8 cellular contexts compared by ENCODE assay signal in the genomic region with DNA sequence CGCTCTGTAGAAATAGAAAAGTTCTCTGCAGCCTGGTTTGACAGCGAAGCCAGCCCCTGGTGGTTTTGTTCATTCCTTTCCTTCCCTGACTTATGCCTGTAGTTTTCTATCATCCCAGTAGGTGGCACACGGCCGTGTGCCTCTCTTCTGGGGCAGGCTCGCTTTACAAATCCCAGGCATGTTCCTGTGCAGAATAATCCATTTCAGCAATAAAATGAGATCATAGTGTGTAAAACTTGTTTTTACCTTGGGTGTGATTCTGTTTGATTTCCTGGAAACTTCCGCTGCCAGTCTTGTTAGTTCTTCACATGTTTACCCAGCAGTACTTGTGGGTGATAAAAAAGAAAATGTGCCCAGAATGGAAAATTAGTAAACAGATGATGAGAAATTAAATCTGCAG. TPM values are rescaled to one million over a fixed set of nuclear protein-coding genes. Genes with fewer than 3 reads are reported as not detected.
DNase-seq lines count a peak whose midpoint lies in the region; ATAC-seq, FAIRE-seq and TF ChIP-seq lines count a peak whose summit lies in the region.

No MANE protein-coding gene starts in this region.

- intact Hi-C loops in pancreas (cut with DNase I), result loop anchor here in 1 of 3 donors (10.0 kb wide), 1 partner anchor 204 kb away; no protein-coding TSS in a partner anchor

- peak; percentile 91 for FAIRE-seq in pancreas (lab: Jason Lieb, UNC)

- WGBS in pancreas, 2 donors, result 1 to 4% methylated on average over 6 of the region's 6 CpGs

- no peaks in the 10 kb centered on the region for H3K36me3 Mint-ChIP-seq in activated CD8-positive, alpha-beta memory T cell treated with anti-CD3 and anti-CD28 coated beads, Interleukin-2, amount 10 ng/mL, durations not matched to agents 7 days and 5 days

- no peaks in the 10 kb centered on the region for H3K36me3 ChIP-seq in GM06990 (ENCODE audit: control insufficient read depth, insufficient read depth, low read length)
- no peaks in the 10 kb centered on the region for H3K36me3 ChIP-seq in pancreas

- H3K4me3 ChIP-seq in GM06990 (replicated peaks; ENCODE audit: low read depth, low read length) (no peak overlapping the region), pancreas (no peak overlapping the region)

- H3K27ac ChIP-seq in 22Rv1 (no peak overlapping the region), pancreas (no peak overlapping the region)

- peak; percentile 76 for ATAC-seq in HG03064 (IDR thresholded peaks at IDR 0.05; ENCODE audit: low read depth, unreplicated experiment)
- ATAC-seq in activated CD8-positive, alpha-beta memory T cell treated with anti-CD3 and anti-CD28 coated beads, Interleukin-2, amount 10 ng/mL, durations not matched to agents 7 days and 5 days, result peak; percentile 74
- ATAC-seq in pancreas, result peak; percentile 83 to 97 (median 90)

- H3K27me3 Mint-ChIP-seq in activated CD8-positive, alpha-beta memory T cell treated with anti-CD3 and anti-CD28 coated beads, Interleukin-2, amount 10 ng/mL, durations not matched to agents 7 days and 5 days, result peaks cover 54% of the 10 kb centered on the region

- no peak overlapping the region for H3K4me3 Mint-ChIP-seq in activated CD8-positive, alpha-beta memory T cell treated with anti-CD3 and anti-CD28 coated beads, Interleukin-2, amount 10 ng/mL, durations not matched to agents 7 days and 5 days

- TF ChIP-seq CTCF in 22Rv1 (IDR thresholded peaks at IDR 0.05), result peak; percentile 90
- TF ChIP-seq CTCF in GM06990 (IDR thresholded peaks at IDR 0.05; ENCODE audit: insufficient read depth, low read length, poor library complexity, severe bottlenecking), result peak; percentile 87
- peak; percentile 52 to 69 (median 58) for TF ChIP-seq CTCF in pancreas (IDR thresholded peaks at IDR 0.05)

- no peak for DNase-seq in GM06990 (ENCODE audit: extremely low read depth, insufficient read length)
- DNase-seq in NCI-H510A (lab: John Stamatoyannopoulos, UW), result peak; percentile 50
- DNase-seq in activated CD8-positive, alpha-beta memory T cell treated with anti-CD3 and anti-CD28 coated beads, Interleukin-2, amount 10 ng/mL, durations not matched to agents 7 days and 5 days, result no peak
- peak; percentile 57 for DNase-seq in foreskin melanocyte
- DNase-seq in pancreas, result peak in 5 of 6 donors; percentile 24 to 59 (median 43)
- DNase-seq in activated CD4-positive, CD25-positive, alpha-beta regulatory T cell (lab: John Stamatoyannopoulos, UW), result no peak

- H3K4me1 Mint-ChIP-seq in activated CD8-positive, alpha-beta memory T cell treated with anti-CD3 and anti-CD28 coated beads, Interleukin-2, amount 10 ng/mL, durations not matched to agents 7 days and 5 days, result peaks cover 8% of the 10 kb centered on the region

- H3K27me3 ChIP-seq in GM06990 (replicated peaks; ENCODE audit: control insufficient read depth, insufficient read depth, low read length) (peaks cover 2% of the 10 kb centered on the region), pancreas (peaks cover 0 to 17% (median 4%) of the 10 kb centered on the region in 4 donors)

- no peak overlapping the region for H3K27ac Mint-ChIP-seq in activated CD8-positive, alpha-beta memory T cell treated with anti-CD3 and anti-CD28 coated beads, Interleukin-2, amount 10 ng/mL, durations not matched to agents 7 days and 5 days

- CTCF ChIA-PET in activated CD8-positive, alpha-beta memory T cell treated with anti-CD3 and anti-CD28 coated beads, Interleukin-2, amount 10 ng/mL, durations not matched to agents 7 days and 5 days (lab: Charles Lee), result interaction anchor here (2.0 kb wide), 1 partner anchor 209 kb away, joined by 9 read pairs; no protein-coding TSS in a partner anchor

- no peaks in the 10 kb centered on the region for H3K9me3 Mint-ChIP-seq in activated CD8-positive, alpha-beta memory T cell treated with anti-CD3 and anti-CD28 coated beads, Interleukin-2, amount 10 ng/mL, durations not matched to agents 7 days and 5 days (ENCODE audit: low read depth)

- H3K4me1 ChIP-seq in pancreas, result peaks cover 0 to 6% (median 0%) of the 10 kb centered on the region in 3 donors

- H3K9me3 ChIP-seq in pancreas, result no peaks in the 10 kb centered on the region

RNA-seq across cellular contexts. Expression of a gene that starts 7.4 kb away (rescaled TPM):
- under 1 TPM in 1 of 2 experiments, not detected in 1; 0.12 TPM for total RNA-seq in activated CD8-positive, alpha-beta memory T cell treated with anti-CD3 and anti-CD28 coated beads, Interleukin-2, amount 10 ng/mL, durations not matched to agents 7 days and 5 days
- 1 to 10 TPM; 1.1 to 5.4 (median 2.7) TPM for total RNA-seq in pancreas
- polyA plus RNA-seq in pancreas, result 10 to 100 TPM in 1 of 2 donors, 1 to 10 TPM in 1; 5.5 to 23.7 TPM

Comparison
In these comparisons a context has a peak if more than half of its experiments do, and no peak if none do; other contexts are left out.
1. DNase-seq: peak in NCI-H510A (single experiment), foreskin melanocyte (single experiment) and pancreas (5 of 6); none in GM06990 (single experiment), activated CD8-positive, alpha-beta memory T cell treated with anti-CD3 and anti-CD28 coated beads, Interleukin-2, amount 10 ng/mL, durations not matched to agents 7 days and 5 days (single experiment) and activated CD4-positive, CD25-positive, alpha-beta regulatory T cell (0 of 4).
2. Peak in every context shown above with its lines, with median percentiles within 50 percentile points of each other: CTCF ChIP-seq and ATAC-seq.